Comparison of ENCODE assay signal across 8 cellular contexts in the genomic region with DNA sequence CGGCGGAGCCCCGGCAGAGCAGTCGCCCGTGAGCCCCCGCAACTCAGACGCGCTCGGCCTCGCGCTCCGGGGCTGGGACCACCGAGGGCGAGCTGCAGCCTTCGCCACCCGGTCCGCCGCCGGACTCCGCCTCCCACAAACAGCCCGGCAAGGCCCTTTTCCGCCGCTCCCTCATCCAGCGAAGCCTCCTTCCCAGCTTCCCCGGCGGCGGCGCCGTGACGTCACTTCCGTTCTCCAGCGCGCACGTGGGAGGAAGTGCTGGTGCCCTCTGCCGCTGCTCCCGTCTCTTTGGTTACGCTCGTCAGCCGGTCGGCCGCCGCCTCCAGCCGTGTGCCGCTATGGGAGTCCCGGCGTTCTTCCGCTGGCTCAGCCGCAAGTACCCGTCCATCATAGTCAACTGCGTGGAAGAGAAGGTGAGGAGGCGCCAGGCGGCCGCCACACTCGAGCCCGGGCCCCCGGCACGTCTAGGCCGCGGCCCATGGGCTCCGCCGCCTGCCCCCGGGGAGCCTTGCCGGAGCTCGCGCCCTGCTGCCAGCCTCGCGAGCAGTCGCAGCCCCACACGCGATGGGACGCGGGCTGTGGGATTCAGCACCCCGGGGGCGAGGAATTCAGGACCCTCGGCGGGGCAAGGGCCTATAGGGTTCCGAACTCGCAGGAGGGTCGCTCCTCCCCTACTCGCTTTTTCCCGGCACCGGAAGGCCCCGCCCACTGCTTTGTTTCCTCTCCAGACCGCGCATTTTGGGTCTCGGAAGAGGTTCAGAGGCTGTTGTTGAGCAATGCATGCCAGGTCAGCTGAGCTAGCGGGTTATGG.
A peak's percentile ranks its signal among the peaks of the same experiment; 100 is the strongest.
DNase-seq lines count a peak whose midpoint lies in the region; ATAC-seq, FAIRE-seq and TF ChIP-seq lines count a peak whose summit lies in the region.

A gene with protein sequence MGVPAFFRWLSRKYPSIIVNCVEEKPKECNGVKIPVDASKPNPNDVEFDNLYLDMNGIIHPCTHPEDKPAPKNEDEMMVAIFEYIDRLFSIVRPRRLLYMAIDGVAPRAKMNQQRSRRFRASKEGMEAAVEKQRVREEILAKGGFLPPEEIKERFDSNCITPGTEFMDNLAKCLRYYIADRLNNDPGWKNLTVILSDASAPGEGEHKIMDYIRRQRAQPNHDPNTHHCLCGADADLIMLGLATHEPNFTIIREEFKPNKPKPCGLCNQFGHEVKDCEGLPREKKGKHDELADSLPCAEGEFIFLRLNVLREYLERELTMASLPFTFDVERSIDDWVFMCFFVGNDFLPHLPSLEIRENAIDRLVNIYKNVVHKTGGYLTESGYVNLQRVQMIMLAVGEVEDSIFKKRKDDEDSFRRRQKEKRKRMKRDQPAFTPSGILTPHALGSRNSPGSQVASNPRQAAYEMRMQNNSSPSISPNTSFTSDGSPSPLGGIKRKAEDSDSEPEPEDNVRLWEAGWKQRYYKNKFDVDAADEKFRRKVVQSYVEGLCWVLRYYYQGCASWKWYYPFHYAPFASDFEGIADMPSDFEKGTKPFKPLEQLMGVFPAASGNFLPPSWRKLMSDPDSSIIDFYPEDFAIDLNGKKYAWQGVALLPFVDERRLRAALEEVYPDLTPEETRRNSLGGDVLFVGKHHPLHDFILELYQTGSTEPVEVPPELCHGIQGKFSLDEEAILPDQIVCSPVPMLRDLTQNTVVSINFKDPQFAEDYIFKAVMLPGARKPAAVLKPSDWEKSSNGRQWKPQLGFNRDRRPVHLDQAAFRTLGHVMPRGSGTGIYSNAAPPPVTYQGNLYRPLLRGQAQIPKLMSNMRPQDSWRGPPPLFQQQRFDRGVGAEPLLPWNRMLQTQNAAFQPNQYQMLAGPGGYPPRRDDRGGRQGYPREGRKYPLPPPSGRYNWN (plus strand): TSS at position 271 of the 811 bp plus-strand sequence. CDS start 68 bp downstream, at position 339.

- H3K36me3 ChIP-seq in RWPE2 (ENCODE audit: low read depth) = peaks cover 8% of the 10 kb centered on the region

- FAIRE-seq in H54 (lab: Jason Lieb, UNC) = peak; percentile 43

- H3K27me3 ChIP-seq in RWPE2 (ENCODE audit: insufficient read depth, poor library complexity, severe bottlenecking) = no peaks in the 10 kb centered on the region

- peak; percentile 91 for ATAC-seq in RWPE2 (ENCODE audit: low read depth)

- peak within 1 kb of the TSS; percentile 90 to 99 (median 98) for H3K27ac Mint-ChIP-seq in nephron
- peak within 1 kb of the TSS; percentile 98 for H3K27ac Mint-ChIP-seq in stimulated activated naive CD8-positive, alpha-beta T cell treated with anti-CD3 and anti-CD28 coated beads, Interleukin-15, Interleukin-2, amounts not matched to agents 100 ng/mL and 50 ng/mL, for 24 hours

- peak within 1 kb of the TSS; percentile 86 to 94 (median 93) for H3K4me3 Mint-ChIP-seq in nephron
- H3K4me3 Mint-ChIP-seq in stimulated activated naive CD8-positive, alpha-beta T cell treated with anti-CD3 and anti-CD28 coated beads, Interleukin-15, Interleukin-2, amounts not matched to agents 100 ng/mL and 50 ng/mL, for 24 hours = peak within 1 kb of the TSS; percentile 93

- H3K4me3 ChIP-seq in RWPE2 (ENCODE audit: severe bottlenecking) (peak within 1 kb of the TSS; percentile 87), fibroblast of pulmonary artery (replicated peaks; ENCODE audit: low read depth, low read length) (peak within 1 kb of the TSS; percentile 95)

- no peaks in the 10 kb centered on the region for H3K9me3 Mint-ChIP-seq in nephron
- H3K9me3 Mint-ChIP-seq in stimulated activated naive CD8-positive, alpha-beta T cell treated with anti-CD3 and anti-CD28 coated beads, Interleukin-15, Interleukin-2, amounts not matched to agents 100 ng/mL and 50 ng/mL, for 24 hours = no peaks in the 10 kb centered on the region

- peaks cover 20% of the 10 kb centered on the region for H3K4me1 Mint-ChIP-seq in nephron
- H3K4me1 Mint-ChIP-seq in stimulated activated naive CD8-positive, alpha-beta T cell treated with anti-CD3 and anti-CD28 coated beads, Interleukin-15, Interleukin-2, amounts not matched to agents 100 ng/mL and 50 ng/mL, for 24 hours (ENCODE audit: low read depth) = peaks cover 41% of the 10 kb centered on the region

- TF ChIP-seq CTCF in RWPE2 (IDR thresholded peaks at IDR 0.05; ENCODE audit: poor library complexity, severe bottlenecking) (peak; percentile 11), fibroblast of pulmonary artery (IDR thresholded peaks at IDR 0.05; ENCODE audit: low read length, missing control alignments) (no peak), nephron (IDR thresholded peaks at IDR 0.05; ENCODE audit: unreplicated experiment in 3 of 3) (peak in 1 of 3 experiments; percentile 16)

- DNase-seq in ELF-1 (ENCODE audit: low read depth, low spot score) = peak; percentile 96
- DNase-seq in H54 (ENCODE audit: insufficient read length, low spot score) = peak; percentile 86
- DNase-seq in LoVo (ENCODE audit: low spot score) = peak; percentile 94
- DNase-seq in RWPE2 (ENCODE audit: low spot score) = peak; percentile 95
- peak; percentile 93 for DNase-seq in activated T-helper 9 cell treated with anti-CD3 and anti-CD28 coated beads, Interleukin-2, amount 50 U/mL, for 16 hours (ENCODE audit: low read depth)
- peak; percentile 96 for DNase-seq in fibroblast of pulmonary artery (ENCODE audit: low read depth)

- peaks cover 10% of the 10 kb centered on the region for H3K36me3 Mint-ChIP-seq in nephron (ENCODE audit: low read depth)
- H3K36me3 Mint-ChIP-seq in stimulated activated naive CD8-positive, alpha-beta T cell treated with anti-CD3 and anti-CD28 coated beads, Interleukin-15, Interleukin-2, amounts not matched to agents 100 ng/mL and 50 ng/mL, for 24 hours (ENCODE audit: low read depth) = peaks cover 21% of the 10 kb centered on the region

- H3K9me3 ChIP-seq in RWPE2 (ENCODE audit: severe bottlenecking) = no peaks in the 10 kb centered on the region

- TF ChIP-seq POLR2A in H54 (IDR thresholded peaks at IDR 0.05; ENCODE audit: low read depth, low read length) = peak; percentile 95

- H3K27ac ChIP-seq in RWPE2 (ENCODE audit: poor library complexity, severe bottlenecking) = peak within 1 kb of the TSS; percentile 72

- peaks cover 13% of the 10 kb centered on the region for H3K4me1 ChIP-seq in RWPE2 (ENCODE audit: insufficient read depth, poor library complexity, severe bottlenecking)

- H3K27me3 Mint-ChIP-seq in nephron (ENCODE audit: low read depth) = no peaks in the 10 kb centered on the region
- no peaks in the 10 kb centered on the region for H3K27me3 Mint-ChIP-seq in stimulated activated naive CD8-positive, alpha-beta T cell treated with anti-CD3 and anti-CD28 coated beads, Interleukin-15, Interleukin-2, amounts not matched to agents 100 ng/mL and 50 ng/mL, for 24 hours

Comparison
In these comparisons a context has a peak if more than half of its experiments do, and no peak if none do; other contexts are left out.
1. Peak in every context shown above with its lines: DNase-seq, ATAC-seq, H3K4me3 ChIP-seq and H3K27ac ChIP-seq.